ENCODE assay signal across 8 cellular contexts in genomic region chr12:64273527-64274403, GRCh38. TPM values are rescaled to one million over a fixed set of nuclear protein-coding genes. Genes with fewer than 3 reads are reported as not detected.
DNase-seq lines count a peak whose midpoint lies in the region; ATAC-seq, FAIRE-seq and TF ChIP-seq lines count a peak whose summit lies in the region.

No MANE protein-coding gene starts in this region.

- TF ChIP-seq POLR2A in HepG2 (IDR thresholded peaks at IDR 0.05; ENCODE audit: insufficient read depth in 1 of 2, low read depth in 2 of 2, low read length in 2 of 2): no peak

- TF ChIP-seq CTCF in HepG2 (CRISPR knock-in tag; IDR thresholded peaks at IDR 0.05): peak; percentile 63
- no peak for TF ChIP-seq CTCF in natural killer cell (IDR thresholded peaks at IDR 0.05)

- H3K36me3 Mint-ChIP-seq in natural killer cell: no peaks in the 10 kb centered on the region

- no peak overlapping the region for H2AFZ ChIP-seq in HepG2 (ENCODE audit: low read length)

- no peak overlapping the region for H3K27ac ChIP-seq in HepG2 (ENCODE audit: extremely low read length, insufficient read depth, low read length)

- H3K9me3 Mint-ChIP-seq in natural killer cell: no peaks in the 10 kb centered on the region

- H4K20me1 ChIP-seq in HepG2 (ENCODE audit: insufficient read depth, low read length): no peaks in the 10 kb centered on the region

- no peak overlapping the region for H3K27ac Mint-ChIP-seq in natural killer cell

- DNase-seq in COLO829 (ENCODE audit: low spot score): peak; percentile 12
- DNase-seq in GM19240 (ENCODE audit: insufficient read length, low spot score): peak; percentile 4
- peak; percentile 6 to 8 for DNase-seq in activated CD4-positive, alpha-beta T cell treated with anti-CD3 and anti-CD28 coated beads, Interleukin-2, amount 50 U/mL, for 4 hours
- peak; percentile 6 for DNase-seq in HepG2 (ENCODE audit: low spot score)
- no peak for DNase-seq in NK-92 (lab: John Stamatoyannopoulos, UW; ENCODE audit: unreplicated experiment)
- DNase-seq in natural killer cell: no peak

- H3K4me2 ChIP-seq in HepG2 (ENCODE audit: low read depth, low read length): peak overlapping the region; percentile 32; the same call in 1 of the 2 replicates

- intact Hi-C loops in HepG2 (cut with micrococcal nuclease; ENCODE audit: unreplicated experiment) (loop anchor here (1.0 kb wide), 1 partner anchor 119 kb away; no protein-coding TSS in a partner anchor), natural killer cell (cut with micrococcal nuclease) (no loop called here)

- H3K36me3 ChIP-seq in HepG2 (replicated peaks in 1 of 2; ENCODE audit: control insufficient read depth in 1 of 2, insufficient read depth in 2 of 2, low read length in 2 of 2): no peaks in the 10 kb centered on the region

- no peak overlapping the region for H3K9ac ChIP-seq in HepG2 (ENCODE audit: insufficient read depth, low read depth, low read length)

- peaks cover 0 to 5% of the 10 kb centered on the region in 2 experiments; a peak in 2 of 5 replicates for H3K27me3 ChIP-seq in HepG2 (ENCODE audit: control insufficient read depth in 1 of 2, insufficient read depth in 2 of 2, low read length in 2 of 2)

- H3K9me3 ChIP-seq in HepG2 (ENCODE audit: low read length): no peaks in the 10 kb centered on the region

- FAIRE-seq in HepG2 (lab: Jason Lieb, UNC): peak; percentile 26

- no peak overlapping the region for H3K4me3 Mint-ChIP-seq in natural killer cell

- H3K4me1 Mint-ChIP-seq in natural killer cell: no peaks in the 10 kb centered on the region

- ATAC-seq in HepG2 (peak; percentile 91), HG03045 (IDR thresholded peaks at IDR 0.05; ENCODE audit: unreplicated experiment) (no peak), natural killer cell (no peak)

- peaks cover 0 to 4% of the 10 kb centered on the region in 2 donors for H3K27me3 Mint-ChIP-seq in natural killer cell (ENCODE audit: low read depth in 2 of 2)

- CTCF ChIA-PET in HepG2 (lab: Yijun Ruan, JAX; ENCODE audit: low intra/inter-chr PET ratio, low total read pairs): no interaction called here

- in situ Hi-C loops in HepG2 (cut with HindIII; ENCODE audit: extremely low pct_ligation_motif_present, low pct_unique_long_range_greater_than_20kb): loop anchor here (10.0 kb wide), 1 partner anchor 121 kb away; the partner anchor contains the start of gene C12orf56

- peak; percentile 83 for TF ChIP-seq RAD21 in Ishikawa (IDR thresholded peaks at IDR 0.05; ENCODE audit: low read depth)
- peak; percentile 34; the same call in 1 of the 2 replicates for TF ChIP-seq RAD21 in HepG2 (CRISPR knock-in tag; IDR thresholded peaks at IDR 0.05)

- no peaks in the 10 kb centered on the region for H3K4me1 ChIP-seq in HepG2 (ENCODE audit: insufficient read depth, low read length)

- H3K4me3 ChIP-seq in HepG2 (replicated peaks in 1 of 3; ENCODE audit: insufficient read depth in 1 of 3, low read depth in 2 of 3, low read length in 3 of 3): no peak overlapping the region

- WGBS in HepG2 (ENCODE audit: low lambda C conversion rate): 27% methylated on average over 11 of the region's 11 CpGs

- no TSS peak for BruUV-seq in HepG2 (replicated peaks; lab: Mats Ljungman, UMichigan)

- H3K79me2 ChIP-seq in HepG2 (ENCODE audit: insufficient read depth, low read length): no peaks in the 10 kb centered on the region

- POLR2A ChIA-PET in HepG2 (lab: Yijun Ruan, JAX): no interaction called here

- no peak for TF ChIP-seq EP300 in Ishikawa (IDR thresholded peaks at IDR 0.05; ENCODE audit: borderline replicate concordance)
- TF ChIP-seq EP300 in HepG2 (IDR thresholded peaks at IDR 0.05; ENCODE audit: low read depth in 2 of 2, low read length in 2 of 2): no peak
- no peak for TF ChIP-seq EP300 in HepG2 (CRISPR knock-in tag; IDR thresholded peaks at IDR 0.05; ENCODE audit: borderline replicate concordance)

TF ChIP-seq in Ishikawa, 13 proteins besides CTCF, POLR2A, EP300 and RAD21:
- TF ChIP-seq YY1 (IDR thresholded peaks at IDR 0.05; ENCODE audit: low read depth) (peak; percentile 38; the same call in 1 of the 2 replicates), EGR1 (IDR thresholded peaks at IDR 0.05) (no peak), MAX (IDR thresholded peaks at IDR 0.05) (0 out of 2 replicates have a peak, but pooled peaks have one; percentile 27), TAF1 (IDR thresholded peaks at IDR 0.05; ENCODE audit: low read depth) (no peak)
- TF ChIP-seq, protein P1, sequence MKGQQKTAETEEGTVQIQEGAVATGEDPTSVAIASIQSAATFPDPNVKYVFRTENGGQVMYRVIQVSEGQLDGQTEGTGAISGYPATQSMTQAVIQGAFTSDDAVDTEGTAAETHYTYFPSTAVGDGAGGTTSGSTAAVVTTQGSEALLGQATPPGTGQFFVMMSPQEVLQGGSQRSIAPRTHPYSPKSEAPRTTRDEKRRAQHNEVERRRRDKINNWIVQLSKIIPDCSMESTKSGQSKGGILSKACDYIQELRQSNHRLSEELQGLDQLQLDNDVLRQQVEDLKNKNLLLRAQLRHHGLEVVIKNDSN (IDR thresholded peaks at IDR 0.05): no peak
TF ChIP-seq in Ishikawa: peak in this region for 2.

TF ChIP-seq in HepG2, 621 proteins besides CTCF, POLR2A, EP300 and RAD21:
- TF ChIP-seq ZNF879 (CRISPR knock-in tag; IDR thresholded peaks at IDR 0.05): no peak
- TF ChIP-seq, protein P2, sequence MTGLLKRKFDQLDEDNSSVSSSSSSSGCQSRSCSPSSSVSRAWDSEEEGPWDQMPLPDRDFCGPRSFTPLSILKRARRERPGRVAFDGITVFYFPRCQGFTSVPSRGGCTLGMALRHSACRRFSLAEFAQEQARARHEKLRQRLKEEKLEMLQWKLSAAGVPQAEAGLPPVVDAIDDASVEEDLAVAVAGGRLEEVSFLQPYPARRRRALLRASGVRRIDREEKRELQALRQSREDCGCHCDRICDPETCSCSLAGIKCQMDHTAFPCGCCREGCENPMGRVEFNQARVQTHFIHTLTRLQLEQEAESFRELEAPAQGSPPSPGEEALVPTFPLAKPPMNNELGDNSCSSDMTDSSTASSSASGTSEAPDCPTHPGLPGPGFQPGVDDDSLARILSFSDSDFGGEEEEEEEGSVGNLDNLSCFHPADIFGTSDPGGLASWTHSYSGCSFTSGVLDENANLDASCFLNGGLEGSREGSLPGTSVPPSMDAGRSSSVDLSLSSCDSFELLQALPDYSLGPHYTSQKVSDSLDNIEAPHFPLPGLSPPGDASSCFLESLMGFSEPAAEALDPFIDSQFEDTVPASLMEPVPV (CRISPR knock-in tag; IDR thresholded peaks at IDR 0.05): no peak
- TF ChIP-seq ZFP82 (CRISPR knock-in tag; IDR thresholded peaks at IDR 0.05; ENCODE audit: borderline replicate concordance): no peak
- TF ChIP-seq STAG1 (CRISPR knock-in tag; IDR thresholded peaks at IDR 0.05): peak; percentile 68
- no peak for TF ChIP-seq ZNF672 (CRISPR knock-in tag; IDR thresholded peaks at IDR 0.05)
- no peak for TF ChIP-seq ZC3H13 (CRISPR knock-in tag; IDR thresholded peaks at IDR 0.05)
- peak; percentile 48; the same call in 1 of the 2 replicates for TF ChIP-seq SMC3 (IDR thresholded peaks at IDR 0.05; ENCODE audit: low read length)

RNA-seq across cellular contexts. Expression of gene KICS2, which starts 51.7 kb away (rescaled TPM):
- 6.6 and 6.8 TPM in 2 replicates for total RNA-seq in HepG2 (2016; rRNA removed; fragmentation: Illumina TruSeq; extraction: Trizol)
- total RNA-seq in HepG2 (2016; cell fraction: cytosol; rRNA removed; fragmentation: Illumina TruSeq; extraction: Trizol; ENCODE audit: low read depth): 4.8 and 6.6 TPM in 2 replicates
- 8.0 and 8.8 TPM in 2 replicates for total RNA-seq in HepG2 (2016; cell fraction: insoluble cytoplasmic fraction; rRNA removed; fragmentation: Illumina TruSeq; extraction: Trizol)
- 6.7 and 8.2 TPM in 2 replicates for total RNA-seq in HepG2 (2016; cell fraction: membrane; rRNA removed; fragmentation: Illumina TruSeq; extraction: Trizol)
- total RNA-seq in HepG2 (2016; cell fraction: nucleus; rRNA removed; fragmentation: Illumina TruSeq; extraction: Trizol): 12.1 and 12.3 TPM in 2 replicates
- 3.3 and 3.5 TPM in 2 replicates for polyA plus RNA-seq in HepG2 (2011; rRNA removed)
- 3.0 TPM in 2 replicates for polyA plus RNA-seq in HepG2 (2011; cell fraction: cytosol; rRNA removed)
- polyA plus RNA-seq in HepG2 (2011; cell fraction: nucleus; rRNA removed): 6.5 and 8.2 TPM in 2 replicates
- polyA plus RNA-seq in HepG2 (2012): 3.0 and 3.6 TPM in 2 replicates
- 1.6 and 1.7 TPM in 2 replicates for polyA plus RNA-seq in HepG2 (2016; cell fraction: cytosol; fragmentation: Illumina TruSeq; extraction: Trizol; ENCODE audit: low read depth)
- 5.8 and 6.1 TPM in 2 replicates for polyA plus RNA-seq in HepG2 (2016; cell fraction: insoluble cytoplasmic fraction; fragmentation: Illumina TruSeq; extraction: Trizol; ENCODE audit: low read depth)
- polyA plus RNA-seq in HepG2 (2016; cell fraction: membrane; fragmentation: Illumina TruSeq; extraction: Trizol; ENCODE audit: low read depth): 2.8 and 3.4 TPM in 2 replicates
- 5.2 and 5.9 TPM in 2 replicates for polyA plus RNA-seq in HepG2 (2016; cell fraction: nucleus; fragmentation: Illumina TruSeq; extraction: Trizol; ENCODE audit: insufficient read depth, low read depth)
- polyA minus RNA-seq in HepG2 (2011; rRNA and poly(A)+ RNA removed; ENCODE audit: low replicate concordance): 9.8 and 11.4 TPM in 2 replicates
- polyA minus RNA-seq in HepG2 (2011; cell fraction: cytosol; rRNA and poly(A)+ RNA removed): 3.3 and 4.2 TPM in 2 replicates
- 18.0 and 22.3 TPM in 2 replicates for polyA minus RNA-seq in HepG2 (2011; cell fraction: nucleus; rRNA and poly(A)+ RNA removed)
- 10 to 100 TPM; 14.7 to 19.5 (median 15.6) TPM for total RNA-seq in natural killer cell

Comparison
In these comparisons a context has a peak if more than half of its experiments do, and no peak if none do; other contexts are left out.
1. DNase-seq: peak in COLO829 (single experiment), GM19240 (single experiment), activated CD4-positive, alpha-beta T cell treated with anti-CD3 and anti-CD28 coated beads, Interleukin-2, amount 50 U/mL, for 4 hours (2 of 2) and HepG2 (single experiment); none in NK-92 (single experiment) and natural killer cell (single experiment).